In genomic region chr1:16209847-16210407, GRCh38 we compare ENCODE assay signal across 19 cellular contexts. TPM values are rescaled to one million over a fixed set of nuclear protein-coding genes. Genes with fewer than 3 reads are reported as not detected.
A peak's percentile ranks its signal among the peaks of the same experiment; 100 is the strongest.
DNase-seq lines count a peak whose midpoint lies in the region; ATAC-seq, FAIRE-seq and TF ChIP-seq lines count a peak whose summit lies in the region.
"Had no signal": no experiment of that assay in that cellular context is flagged by ENCODE, and none has a peak within 500 bp of the region (broad histone marks: within the 10 kb centered on the region; RNA-seq: fewer than 3 reads in every experiment).

No MANE protein-coding gene starts in this region.

- no peak for ATAC-seq in HepG2
- ATAC-seq in right lobe of liver = no peak
- ATAC-seq in GM21825 (IDR thresholded peaks at IDR 0.05; ENCODE audit: unreplicated experiment) = no peak
- no peak for ATAC-seq in HG02610 (IDR thresholded peaks at IDR 0.05; ENCODE audit: unreplicated experiment)

- H3K4me3 ChIP-seq in HepG2 (replicated peaks in 1 of 3; ENCODE audit: insufficient read depth in 1 of 3, low read depth in 2 of 3, low read length in 3 of 3) (no peak overlapping the region), right lobe of liver (no peak overlapping the region), vagina (no peak overlapping the region)
- H3K4me3 ChIP-seq: left ventricle myocardium inferior, thoracic aorta had no signal

- H3K9me3 ChIP-seq in HepG2 (ENCODE audit: low read length) (no peaks in the 10 kb centered on the region), right lobe of liver (no peaks in the 10 kb centered on the region), vagina (no peaks in the 10 kb centered on the region)
- H3K9me3 ChIP-seq: left ventricle myocardium inferior, SK-N-SH, thoracic aorta had no signal

- no TSS peak for BruUV-seq in HepG2 (replicated peaks; lab: Mats Ljungman, UMichigan)

- DNase-seq in HepG2 (ENCODE audit: low spot score) (no peak), right lobe of liver (no peak), head of caudate nucleus (peak in 38 of 42 donors; percentile 24 to 81 (median 56)), nucleus accumbens (lab: John Stamatoyannopoulos, UW) (peak in 41 of 56 donors; percentile 10 to 76 (median 38)), vagina (ENCODE audit: extremely low spot score in 2 of 2) (no peak), NCI-H524 treated with DMSO at 0.1 percent for 48 hours (lab: John Stamatoyannopoulos, UW) (no peak)
- DNase-seq: activated CD8-positive, alpha-beta memory T cell treated with anti-CD3 and anti-CD28 coated beads, Interleukin-2, amount 50 U/mL, for 4 hours; activated naive CD4-positive, alpha-beta T cell; aorta; dermis blood vessel endothelial cell; DMS153; foreskin melanocyte; left ventricle myocardium inferior; NCI-H1105 treated with DMSO at 0.1 percent for 48 hours; NCI-H2171 treated with DMSO at 0.1 percent for 48 hours; SK-N-SH had no signal

- CTCF ChIA-PET in HepG2 (lab: Yijun Ruan, JAX; ENCODE audit: low intra/inter-chr PET ratio, low total read pairs) = no interaction called here

- POLR2A ChIA-PET in HepG2 (lab: Yijun Ruan, JAX) = no interaction called here

- TF ChIP-seq EP300 in HepG2 (IDR thresholded peaks at IDR 0.05; ENCODE audit: low read depth in 2 of 2, low read length in 2 of 2) (no peak), HepG2 (CRISPR knock-in tag; IDR thresholded peaks at IDR 0.05; ENCODE audit: borderline replicate concordance) (no peak)

- intact Hi-C loops in HepG2 (cut with micrococcal nuclease; ENCODE audit: unreplicated experiment) (no loop called here), right lobe of liver (cut with DNase I) (loop anchor here in 1 of 2 donors (5.0 kb wide), 1 partner anchor 32 kb away; no protein-coding TSS in a partner anchor), head of caudate nucleus (cut with DNase I) (no loop called here), vagina (cut with DNase I) (loop anchor here (5.0 kb wide), 1 partner anchor 152 kb away; no protein-coding TSS in a partner anchor)

- no peak for FAIRE-seq in HepG2 (lab: Jason Lieb, UNC)

- peaks cover 9 to 41% of the 10 kb centered on the region in 2 experiments; a peak in 3 of 5 replicates for H3K27me3 ChIP-seq in HepG2 (ENCODE audit: control insufficient read depth in 1 of 2, insufficient read depth in 2 of 2, low read length in 2 of 2)
- no peaks in the 10 kb centered on the region for H3K27me3 ChIP-seq in right lobe of liver
- H3K27me3 ChIP-seq in vagina = no peaks in the 10 kb centered on the region

- in situ Hi-C loops in HepG2 (cut with HindIII; ENCODE audit: extremely low pct_ligation_motif_present, low pct_unique_long_range_greater_than_20kb) = loop anchor here (5.0 kb wide), 1 partner anchor 32 kb away; no protein-coding TSS in a partner anchor

- H3K36me3 ChIP-seq in HepG2 (replicated peaks in 1 of 2; ENCODE audit: control insufficient read depth in 1 of 2, insufficient read depth in 2 of 2, low read length in 2 of 2) = no peaks in the 10 kb centered on the region
- no peaks in the 10 kb centered on the region for H3K36me3 ChIP-seq in right lobe of liver
- no peaks in the 10 kb centered on the region for H3K36me3 ChIP-seq in vagina
- H3K36me3 ChIP-seq: left ventricle myocardium inferior, thoracic aorta had no signal

- TF ChIP-seq CTCF in HepG2 (CRISPR knock-in tag; IDR thresholded peaks at IDR 0.05) (no peak), right lobe of liver (IDR thresholded peaks at IDR 0.05) (no peak), vagina (IDR thresholded peaks at IDR 0.05) (no peak)

- TF ChIP-seq RAD21 in HepG2 (CRISPR knock-in tag; IDR thresholded peaks at IDR 0.05) = no peak

- WGBS in HepG2 (ENCODE audit: low lambda C conversion rate) = 13% methylated on average over 9 of the region's 11 CpGs
- WGBS in right lobe of liver (ENCODE audit: insufficient coverage, low coverage, low lambda C conversion rate, missing lambda C conversion rate) = 60% methylated on average over 1 of the region's 11 CpGs

- H3K27ac ChIP-seq in HepG2 (ENCODE audit: extremely low read length, insufficient read depth, low read length) (no peak overlapping the region), right lobe of liver (no peak overlapping the region), vagina (peak overlapping the region; percentile 2)
- H3K27ac ChIP-seq: left ventricle myocardium inferior, thoracic aorta had no signal

- H2AFZ ChIP-seq in HepG2 (ENCODE audit: low read length) = no peak overlapping the region

- no peaks in the 10 kb centered on the region for H3K79me2 ChIP-seq in HepG2 (ENCODE audit: insufficient read depth, low read length)

- H3K4me2 ChIP-seq in HepG2 (ENCODE audit: low read depth, low read length) = 0 out of 2 replicates have a peak overlapping the region, but pooled peaks have one; percentile 19
- H3K4me2 ChIP-seq: SK-N-SH had no signal

- H4K20me1 ChIP-seq in HepG2 (ENCODE audit: insufficient read depth, low read length) = no peaks in the 10 kb centered on the region

- TF ChIP-seq POLR2A in HepG2 (IDR thresholded peaks at IDR 0.05; ENCODE audit: insufficient read depth in 1 of 2, low read depth in 2 of 2, low read length in 2 of 2) (no peak), right lobe of liver (IDR thresholded peaks at IDR 0.05) (no peak), vagina (IDR thresholded peaks at IDR 0.05) (no peak)

- H3K4me1 ChIP-seq in HepG2 (ENCODE audit: insufficient read depth, low read length) (peaks cover 54% of the 10 kb centered on the region), right lobe of liver (peaks cover 0 to 6% (median 2%) of the 10 kb centered on the region in 4 donors), vagina (peaks cover 59% of the 10 kb centered on the region)

- H3K9ac ChIP-seq in HepG2 (ENCODE audit: insufficient read depth, low read depth, low read length) = no peak overlapping the region
- H3K9ac ChIP-seq: SK-N-SH had no signal

RNA-seq across cellular contexts. Expression of gene ARHGEF19, which starts 2.5 kb away (rescaled TPM):
- total RNA-seq in HepG2 (2016; rRNA removed; fragmentation: Illumina TruSeq; extraction: Trizol) = 1.8 and 2.0 TPM in 2 replicates
- total RNA-seq in HepG2 (2016; cell fraction: cytosol; rRNA removed; fragmentation: Illumina TruSeq; extraction: Trizol; ENCODE audit: low read depth) = 0.53 and 1.0 TPM in 2 replicates
- total RNA-seq in HepG2 (2016; cell fraction: insoluble cytoplasmic fraction; rRNA removed; fragmentation: Illumina TruSeq; extraction: Trizol) = 1.4 and 2.3 TPM in 2 replicates
- total RNA-seq in HepG2 (2016; cell fraction: membrane; rRNA removed; fragmentation: Illumina TruSeq; extraction: Trizol) = 1.3 and 1.5 TPM in 2 replicates
- 1.9 and 2.1 TPM in 2 replicates for total RNA-seq in HepG2 (2016; cell fraction: nucleus; rRNA removed; fragmentation: Illumina TruSeq; extraction: Trizol)
- polyA plus RNA-seq in HepG2 (2011; rRNA removed) = 1.7 and 2.2 TPM in 2 replicates
- polyA plus RNA-seq in HepG2 (2011; cell fraction: cytosol; rRNA removed) = 1.7 and 2.2 TPM in 2 replicates
- polyA plus RNA-seq in HepG2 (2011; cell fraction: nucleus; rRNA removed) = 9.9 and 10.1 TPM in 2 replicates
- 0.88 and 1.6 TPM in 2 replicates for polyA plus RNA-seq in HepG2 (2012)
- polyA plus RNA-seq in HepG2 (2016; cell fraction: cytosol; fragmentation: Illumina TruSeq; extraction: Trizol; ENCODE audit: low read depth) = 0.47 and 1.2 TPM in 2 replicates
- polyA plus RNA-seq in HepG2 (2016; cell fraction: insoluble cytoplasmic fraction; fragmentation: Illumina TruSeq; extraction: Trizol; ENCODE audit: low read depth) = 1.7 and 2.2 TPM in 2 replicates
- 0.94 and 1.7 TPM in 2 replicates for polyA plus RNA-seq in HepG2 (2016; cell fraction: membrane; fragmentation: Illumina TruSeq; extraction: Trizol; ENCODE audit: low read depth)
- 4.0 and 5.0 TPM in 2 replicates for polyA plus RNA-seq in HepG2 (2016; cell fraction: nucleus; fragmentation: Illumina TruSeq; extraction: Trizol; ENCODE audit: insufficient read depth, low read depth)
- polyA minus RNA-seq in HepG2 (2011; rRNA and poly(A)+ RNA removed; ENCODE audit: low replicate concordance) = 1.3 and 7.5 TPM in 2 replicates
- polyA minus RNA-seq in HepG2 (2011; cell fraction: cytosol; rRNA and poly(A)+ RNA removed) = 0.69 and 0.79 TPM in 2 replicates
- polyA minus RNA-seq in HepG2 (2011; cell fraction: nucleus; rRNA and poly(A)+ RNA removed) = 1.4 and 2.1 TPM in 2 replicates
- 1 to 10 TPM in 4 of 6 experiments, under 1 TPM in 2; 0.31 to 2.8 (median 1.5) TPM for total RNA-seq in right lobe of liver
- total RNA-seq in vagina = 19.4 TPM

RNA-seq across cellular contexts. Expression of gene CPLANE2, which starts 27.1 kb away (rescaled TPM):
- total RNA-seq in HepG2 (2016; rRNA removed; fragmentation: Illumina TruSeq; extraction: Trizol) = 0.98 and 1.6 TPM in 2 replicates
- 0.62 and 0.71 TPM in 2 replicates for total RNA-seq in HepG2 (2016; cell fraction: cytosol; rRNA removed; fragmentation: Illumina TruSeq; extraction: Trizol; ENCODE audit: low read depth)
- total RNA-seq in HepG2 (2016; cell fraction: insoluble cytoplasmic fraction; rRNA removed; fragmentation: Illumina TruSeq; extraction: Trizol) = 1.00 and 1.9 TPM in 2 replicates
- 1.8 and 1.9 TPM in 2 replicates for total RNA-seq in HepG2 (2016; cell fraction: membrane; rRNA removed; fragmentation: Illumina TruSeq; extraction: Trizol)
- total RNA-seq in HepG2 (2016; cell fraction: nucleus; rRNA removed; fragmentation: Illumina TruSeq; extraction: Trizol) = 0.99 and 1.3 TPM in 2 replicates
- 0.27 and 0.29 TPM in 2 replicates for polyA plus RNA-seq in HepG2 (2011; rRNA removed)
- polyA plus RNA-seq in HepG2 (2011; cell fraction: cytosol; rRNA removed) = 0.12 and 0.42 TPM in 2 replicates
- 0.43 and 0.48 TPM in 2 replicates for polyA plus RNA-seq in HepG2 (2011; cell fraction: nucleus; rRNA removed)
- polyA plus RNA-seq in HepG2 (2012) = 0.38 and 0.53 TPM in 2 replicates
- polyA plus RNA-seq in HepG2 (2016; cell fraction: cytosol; fragmentation: Illumina TruSeq; extraction: Trizol; ENCODE audit: low read depth) = 0.38 and 0.65 TPM in 2 replicates
- 0.47 and 0.85 TPM in 2 replicates for polyA plus RNA-seq in HepG2 (2016; cell fraction: insoluble cytoplasmic fraction; fragmentation: Illumina TruSeq; extraction: Trizol; ENCODE audit: low read depth)
- polyA plus RNA-seq in HepG2 (2016; cell fraction: membrane; fragmentation: Illumina TruSeq; extraction: Trizol; ENCODE audit: low read depth) = 0.76 and 1.2 TPM in 2 replicates
- polyA plus RNA-seq in HepG2 (2016; cell fraction: nucleus; fragmentation: Illumina TruSeq; extraction: Trizol; ENCODE audit: insufficient read depth, low read depth) = 0.41 and 2.0 TPM in 2 replicates
- 4.2 and 10.4 TPM in 2 replicates for polyA minus RNA-seq in HepG2 (2011; rRNA and poly(A)+ RNA removed; ENCODE audit: low replicate concordance)
- polyA minus RNA-seq in HepG2 (2011; cell fraction: cytosol; rRNA and poly(A)+ RNA removed) = 2.1 TPM in 1 of 2 replicates, not detected in the other
- polyA minus RNA-seq in HepG2 (2011; cell fraction: nucleus; rRNA and poly(A)+ RNA removed) = 0.39 and 1.1 TPM in 2 replicates
- 1 to 10 TPM; 2.2 to 4.4 (median 3.1) TPM for total RNA-seq in right lobe of liver
- total RNA-seq in vagina = 1.2 TPM

RNA-seq across cellular contexts. Expression of gene EPHA2, which starts 54.1 kb away (rescaled TPM):
- 15.5 and 33.6 TPM in 2 replicates for total RNA-seq in HepG2 (2016; rRNA removed; fragmentation: Illumina TruSeq; extraction: Trizol)
- 6.7 and 7.8 TPM in 2 replicates for total RNA-seq in HepG2 (2016; cell fraction: cytosol; rRNA removed; fragmentation: Illumina TruSeq; extraction: Trizol; ENCODE audit: low read depth)
- total RNA-seq in HepG2 (2016; cell fraction: insoluble cytoplasmic fraction; rRNA removed; fragmentation: Illumina TruSeq; extraction: Trizol) = 10.8 and 35.8 TPM in 2 replicates
- 14.9 and 16.9 TPM in 2 replicates for total RNA-seq in HepG2 (2016; cell fraction: membrane; rRNA removed; fragmentation: Illumina TruSeq; extraction: Trizol)
- total RNA-seq in HepG2 (2016; cell fraction: nucleus; rRNA removed; fragmentation: Illumina TruSeq; extraction: Trizol) = 41.9 and 47.9 TPM in 2 replicates
- 53.6 and 62.5 TPM in 2 replicates for polyA plus RNA-seq in HepG2 (2011; rRNA removed)
- 39.1 and 62.9 TPM in 2 replicates for polyA plus RNA-seq in HepG2 (2011; cell fraction: cytosol; rRNA removed)
- polyA plus RNA-seq in HepG2 (2011; cell fraction: nucleus; rRNA removed) = 163 and 212 TPM in 2 replicates
- 25.4 and 56.3 TPM in 2 replicates for polyA plus RNA-seq in HepG2 (2012)
- 2.1 and 2.2 TPM in 2 replicates for polyA plus RNA-seq in HepG2 (2016; cell fraction: cytosol; fragmentation: Illumina TruSeq; extraction: Trizol; ENCODE audit: low read depth)
- 11.5 and 14.9 TPM in 2 replicates for polyA plus RNA-seq in HepG2 (2016; cell fraction: insoluble cytoplasmic fraction; fragmentation: Illumina TruSeq; extraction: Trizol; ENCODE audit: low read depth)
- polyA plus RNA-seq in HepG2 (2016; cell fraction: membrane; fragmentation: Illumina TruSeq; extraction: Trizol; ENCODE audit: low read depth) = 5.7 and 6.8 TPM in 2 replicates
- 84.4 and 87.2 TPM in 2 replicates for polyA plus RNA-seq in HepG2 (2016; cell fraction: nucleus; fragmentation: Illumina TruSeq; extraction: Trizol; ENCODE audit: insufficient read depth, low read depth)
- 69.9 and 218 TPM in 2 replicates for polyA minus RNA-seq in HepG2 (2011; rRNA and poly(A)+ RNA removed; ENCODE audit: low replicate concordance)
- 72.7 and 86.9 TPM in 2 replicates for polyA minus RNA-seq in HepG2 (2011; cell fraction: cytosol; rRNA and poly(A)+ RNA removed)
- 65.6 and 79.3 TPM in 2 replicates for polyA minus RNA-seq in HepG2 (2011; cell fraction: nucleus; rRNA and poly(A)+ RNA removed)
- 10 to 100 TPM in 4 of 6 experiments, 1 to 10 TPM in 2; 6.0 to 14.7 (median 10.8) TPM for total RNA-seq in right lobe of liver
- 264 TPM for total RNA-seq in vagina

Comparison
In these comparisons a context has a peak if more than half of its experiments do, and no peak if none do; other contexts are left out.
1. DNase-seq: peak in head of caudate nucleus (38 of 42) and nucleus accumbens (41 of 56); none in HepG2 (single experiment), right lobe of liver (0 of 3), vagina (0 of 2) and NCI-H524 treated with DMSO at 0.1 percent for 48 hours (single experiment).